28 cellular contexts compared by ENCODE assay signal in the genomic region with DNA sequence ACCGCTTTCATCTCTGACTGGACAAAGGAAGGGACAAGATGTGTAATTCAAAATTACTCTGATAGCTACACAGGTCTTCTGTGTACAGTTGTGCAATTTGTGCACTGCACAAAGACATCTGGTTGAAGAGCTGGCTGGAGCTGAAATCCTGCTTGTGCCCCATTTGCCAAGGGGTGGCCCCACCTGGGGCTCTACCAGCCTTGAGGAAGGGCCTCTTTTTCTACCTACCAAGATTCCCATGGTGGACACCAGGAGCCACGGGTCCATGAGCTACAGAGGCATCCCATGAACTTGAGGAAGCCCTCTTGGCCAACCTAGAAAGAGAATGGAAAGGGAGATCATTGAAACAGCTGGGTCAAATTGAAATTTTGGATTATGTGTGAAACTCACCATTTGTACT.
"Had no signal": no experiment of that assay in that cellular context is flagged by ENCODE, and none has a peak within 500 bp of the region (broad histone marks: within the 10 kb centered on the region; RNA-seq: fewer than 3 reads in every experiment).

No MANE protein-coding gene starts in this region.

- DNase-seq: hippocampal formation; left colon; left ventricle myocardium inferior; mesendoderm; midbrain; mucosa of descending colon; naive thymus-derived CD4-positive, alpha-beta T cell; ovary; posterior cingulate gyrus; retina; right cardiac atrium; stimulated activated CD4-positive, alpha-beta T cell treated with anti-CD3 and anti-CD28 coated beads, Interleukin-12 subunit alpha, Interleukin-12 subunit beta, amount 100 ng/mL, for 4 hours; stimulated activated CD4-positive, alpha-beta T cell treated with anti-CD3 and anti-CD28 coated beads, Interleukin-15, amount 100 ng/mL, for 24 hours; stimulated activated CD4-positive, alpha-beta T cell treated with anti-CD3 and anti-CD28 coated beads, Interleukin-2, amount 100 ng/mL, for 24 hours; stimulated activated CD4-positive, alpha-beta T cell treated with anti-CD3 and anti-CD28 coated beads, Interleukin-4, amount 100 ng/mL, for 1 hour; stimulated activated naive B cell treated with anti-CD40 and anti-IgM and Interleukin-4, amounts not matched to agents 10 μg/mL and 1 μg/mL and 100 μg/mL, for 72 hours; stimulated activated naive CD8-positive, alpha-beta T cell treated with anti-CD3 and anti-CD28 coated beads, Interleukin-15, Interleukin-2, amounts not matched to agents 100 U/mL and 50 U/mL, for 24 hours; stomach; testis; thyroid gland; transverse colon; upper lobe of left lung had no signal

- H3K4me3 Mint-ChIP-seq: naive thymus-derived CD4-positive, alpha-beta T cell; natural killer cell treated with Interleukin-12 subunit alpha and Interleukin-12 subunit beta and Interleukin-15 and Interleukin-18, amount 100 ng/mL, for 72 hours; stimulated activated naive B cell treated with anti-CD40 and anti-IgM and Interleukin-4, amounts not matched to agents 10 μg/mL and 1 μg/mL and 100 μg/mL, for 72 hours had no signal

- H3K9me3 ChIP-seq: left ventricle myocardium inferior, mucosa of descending colon, ovary, prostate gland, stomach, testis, thyroid gland, transverse colon, upper lobe of left lung, vagina had no signal

- H3K4me1 Mint-ChIP-seq: naive thymus-derived CD4-positive, alpha-beta T cell had no signal

- H3K27me3 ChIP-seq: ovary, stomach, testis, thyroid gland, transverse colon, upper lobe of left lung, vagina had no signal

- H3K9me3 Mint-ChIP-seq: natural killer cell treated with Interleukin-12 subunit alpha and Interleukin-12 subunit beta and Interleukin-15 and Interleukin-18, amount 100 ng/mL, for 72 hours; stimulated activated naive B cell treated with anti-CD40 and anti-IgM and Interleukin-4, amounts not matched to agents 10 μg/mL and 1 μg/mL and 100 μg/mL, for 72 hours had no signal

- H3K4me1 ChIP-seq: left ventricle myocardium inferior, prostate gland, stomach, testis, transverse colon, upper lobe of left lung, vagina had no signal

- H3K27ac ChIP-seq: left ventricle myocardium inferior, ovary, skin epidermis, stomach, testis, transverse colon, upper lobe of left lung, vagina had no signal

- ATAC-seq: left colon; mucosa of descending colon; naive thymus-derived CD4-positive, alpha-beta T cell; natural killer cell treated with Interleukin-12 subunit alpha and Interleukin-12 subunit beta and Interleukin-15 and Interleukin-18, amount 100 ng/mL, for 72 hours; right cardiac atrium; sciatic nerve; stimulated activated naive B cell treated with anti-CD40 and anti-IgM and Interleukin-4, amounts not matched to agents 10 μg/mL and 1 μg/mL and 100 μg/mL, for 72 hours; stimulated activated naive CD8-positive, alpha-beta T cell treated with anti-CD3 and anti-CD28 coated beads, Interleukin-15, Interleukin-2, amounts not matched to agents 100 U/mL and 50 U/mL, for 24 hours had no signal

- H3K36me3 ChIP-seq: left ventricle myocardium inferior, ovary, prostate gland, stomach, thyroid gland, transverse colon, upper lobe of left lung, vagina had no signal

- H3K4me3 ChIP-seq: left ventricle myocardium inferior, lung, mucosa of descending colon, ovary, prostate gland, skin epidermis, stomach, testis, thyroid gland, transverse colon, upper lobe of left lung, vagina had no signal

- H3K27ac Mint-ChIP-seq: naive thymus-derived CD4-positive, alpha-beta T cell; natural killer cell treated with Interleukin-12 subunit alpha and Interleukin-12 subunit beta and Interleukin-15 and Interleukin-18, amount 100 ng/mL, for 72 hours; stimulated activated naive B cell treated with anti-CD40 and anti-IgM and Interleukin-4, amounts not matched to agents 10 μg/mL and 1 μg/mL and 100 μg/mL, for 72 hours had no signal

- H3K27me3 Mint-ChIP-seq: stimulated activated naive B cell treated with anti-CD40 and anti-IgM and Interleukin-4, amounts not matched to agents 10 μg/mL and 1 μg/mL and 100 μg/mL, for 72 hours had no signal

- H3K36me3 Mint-ChIP-seq: naive thymus-derived CD4-positive, alpha-beta T cell; natural killer cell treated with Interleukin-12 subunit alpha and Interleukin-12 subunit beta and Interleukin-15 and Interleukin-18, amount 100 ng/mL, for 72 hours; stimulated activated naive B cell treated with anti-CD40 and anti-IgM and Interleukin-4, amounts not matched to agents 10 μg/mL and 1 μg/mL and 100 μg/mL, for 72 hours had no signal
